In the genomic region with DNA sequence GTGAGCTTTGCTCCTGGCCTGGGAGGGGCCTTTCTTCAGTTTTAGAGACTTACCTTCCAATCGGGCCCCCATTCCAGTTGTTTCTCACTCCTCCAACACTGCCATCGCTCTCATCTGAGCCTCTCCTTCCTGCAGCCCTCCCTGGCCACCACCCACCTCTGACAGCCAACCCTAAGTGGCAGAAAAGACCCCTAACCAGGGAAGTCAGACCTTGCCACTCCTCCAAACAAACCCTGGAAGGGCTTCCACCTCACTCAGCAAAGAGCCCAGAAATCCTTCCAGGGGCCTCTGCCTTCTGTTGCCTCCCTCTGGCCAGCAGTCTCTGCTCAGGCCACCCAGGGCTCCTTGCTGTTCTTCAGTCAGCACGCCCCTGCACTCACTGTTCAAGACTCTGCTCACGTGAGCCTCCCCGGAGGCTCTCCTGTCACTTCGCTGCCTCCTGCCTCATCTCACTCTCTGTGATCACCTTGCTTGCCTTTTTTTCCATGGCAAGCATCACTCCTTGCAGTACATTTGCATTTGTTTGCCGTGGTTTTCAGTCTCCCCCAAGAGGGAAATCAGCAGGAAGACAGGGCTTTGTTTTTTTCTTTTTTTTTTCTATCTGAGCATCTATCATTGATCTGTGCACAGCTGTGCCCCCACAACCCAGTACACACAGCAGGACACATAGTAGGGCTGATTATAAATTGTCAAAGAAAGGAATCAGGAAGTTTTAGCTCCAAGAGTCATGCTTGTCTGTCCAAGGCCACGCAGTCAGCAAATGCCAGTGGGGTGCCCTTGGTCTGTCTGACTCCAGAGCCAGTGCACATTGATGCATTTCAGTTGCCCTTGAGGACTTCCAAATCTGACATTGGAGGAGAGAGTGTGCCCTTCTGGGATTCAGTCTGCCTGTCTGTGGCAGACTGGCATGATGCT, we compare ENCODE assay signal across 20 cellular contexts.
DNase-seq lines count a peak whose midpoint lies in the region; ATAC-seq, FAIRE-seq and TF ChIP-seq lines count a peak whose summit lies in the region.
"Had no signal": no experiment of that assay in that cellular context is flagged by ENCODE, and none has a peak within 500 bp of the region (broad histone marks: within the 10 kb centered on the region; RNA-seq: fewer than 3 reads in every experiment).

No MANE protein-coding gene starts in this region.

- no peaks in the 10 kb centered on the region for H3F3A ChIP-seq in neural progenitor cell (ENCODE audit: low read depth)

- BruUV-seq in K562 (replicated peaks; lab: Mats Ljungman, UMichigan) = no TSS peak

- TF ChIP-seq POLR2A in K562 (conservative IDR thresholded peaks at IDR 0.05) = no peak

- H3K79me2 ChIP-seq in K562 (ENCODE audit: control insufficient read depth, insufficient read depth, low read length) (no peaks in the 10 kb centered on the region), neural progenitor cell (ENCODE audit: low read depth) (no peaks in the 10 kb centered on the region)

- H2AFZ ChIP-seq in K562 (ENCODE audit: low read depth, low read length) (no peak overlapping the region), neural progenitor cell (replicated peaks) (no peak overlapping the region)

- H3K4me2 ChIP-seq in K562 (ENCODE audit: insufficient read depth, low read length) (no peak overlapping the region), neural progenitor cell (peak overlapping the region; percentile 1)

- WGBS in K562 (ENCODE audit: insufficient coverage, low coverage, missing lambda C conversion rate) = 0% methylated on average over 8 of the region's 8 CpGs

- DNase-seq in CD14-positive monocyte (ENCODE audit: low spot score) = peak; percentile 30
- DNase-seq in K562 (ENCODE audit: extremely low read depth in 1 of 4, low spot score in 3 of 4) = no peak
- peak; percentile 31 for DNase-seq in neural progenitor cell (ENCODE audit: low spot score)
- no peak for DNase-seq in SIG-M5 treated with dmso at 0.1 percent for 504 hours (lab: John Stamatoyannopoulos, UW; ENCODE audit: unreplicated experiment)
- DNase-seq: activated CD4-positive, alpha-beta T cell treated with anti-CD3 and anti-CD28 coated beads, Interleukin-2, amount 10 ng/mL, durations not matched to agents 7 days and 5 days; activated gamma-delta T cell; COR-L47; dermis blood vessel endothelial cell; foreskin melanocyte; GOT3; IMR-90; left colon; MG63; NCI-H1436; NCI-H226 had no signal

- no peaks in the 10 kb centered on the region for H3K9me1 ChIP-seq in K562 (ENCODE audit: control insufficient read depth, insufficient read depth, low read length)

- POLR2A ChIA-PET in K562 (lab: Yijun Ruan, JAX) = no interaction called here

- peak overlapping the region in 1 of 7 donors; percentile 22 for H3K27ac Mint-ChIP-seq in CD14-positive monocyte
- H3K27ac Mint-ChIP-seq in neural progenitor cell = peak overlapping the region; percentile 23
- H3K27ac Mint-ChIP-seq: activated CD4-positive, alpha-beta T cell treated with anti-CD3 and anti-CD28 coated beads, Interleukin-2, amount 10 ng/mL, durations not matched to agents 7 days and 5 days had no signal

- peaks cover 13% of the 10 kb centered on the region for H3K27me3 ChIP-seq in HUES48 (ENCODE audit: control insufficient read depth, insufficient read depth, low read length)
- H3K27me3 ChIP-seq in K562 (ENCODE audit: control insufficient read depth in 2 of 2, insufficient read depth in 2 of 2, low read length in 2 of 2) = peaks cover 9 to 53% of the 10 kb centered on the region in 2 experiments; a peak in 4 of 5 replicates
- H3K27me3 ChIP-seq in neural progenitor cell = peaks cover 78% of the 10 kb centered on the region
- H3K27me3 ChIP-seq: MG63 had no signal

- H3K9ac ChIP-seq in HUES48 (ENCODE audit: low read depth, low read length) (no peak overlapping the region), K562 (ENCODE audit: insufficient read depth in 1 of 2, low read depth in 2 of 2, low read length in 2 of 2) (no peak overlapping the region), neural progenitor cell (no peak overlapping the region)

- H3K4me1 Mint-ChIP-seq in CD14-positive monocyte (no peaks in the 10 kb centered on the region), neural progenitor cell (peaks cover 17% of the 10 kb centered on the region)
- H3K4me1 Mint-ChIP-seq: activated CD4-positive, alpha-beta T cell treated with anti-CD3 and anti-CD28 coated beads, Interleukin-2, amount 10 ng/mL, durations not matched to agents 7 days and 5 days had no signal

- CTCF ChIA-PET in K562 (lab: Yijun Ruan, JAX; ENCODE audit: low intra/inter-chr PET ratio) = no interaction called here

- in situ Hi-C loops in K562 (cut with MboI) = no loop called here

- FAIRE-seq in K562 (lab: Jason Lieb, UNC) = no peak
- FAIRE-seq: TTC549 had no signal

- H3K36me3 Mint-ChIP-seq in CD14-positive monocyte = no peaks in the 10 kb centered on the region
- no peaks in the 10 kb centered on the region for H3K36me3 Mint-ChIP-seq in neural progenitor cell

- H3K4me3 ChIP-seq in HUES48 (ENCODE audit: low read depth, low read length) (0 out of 2 replicates have a peak overlapping the region, but pooled peaks have one; percentile 1), K562 (no peak overlapping the region), neural progenitor cell (no peak overlapping the region)
- H3K4me3 ChIP-seq: MG63 had no signal

- TF ChIP-seq CTCF in CD14-positive monocyte (IDR thresholded peaks at IDR 0.05) (no peak), K562 (IDR thresholded peaks at IDR 0.05 in 2 of 3, conservative IDR thresholded peaks at IDR 0.05 in 1 of 3; ENCODE audit: insufficient read depth in 2 of 3, low read depth in 1 of 3, low read length in 3 of 3) (no peak), neural progenitor cell (IDR thresholded peaks at IDR 0.05) (no peak)

- TF ChIP-seq EP300 in K562 (IDR thresholded peaks at IDR 0.05; ENCODE audit: low read length) = no peak

- H4K20me1 ChIP-seq in K562 (replicated peaks; ENCODE audit: control insufficient read depth, insufficient read depth, low read length) (no peaks in the 10 kb centered on the region), neural progenitor cell (ENCODE audit: low read depth) (peaks cover 8% of the 10 kb centered on the region)

- ATAC-seq in K562 (peak; percentile 33; the same call in 1 of the 3 replicates), HG03342 (IDR thresholded peaks at IDR 0.05; ENCODE audit: unreplicated experiment) (no peak), HG03439 (IDR thresholded peaks at IDR 0.05; ENCODE audit: unreplicated experiment) (no peak)
- ATAC-seq: left colon, Right ventricle myocardium inferior had no signal

- TF ChIP-seq RAD21 in K562 (CRISPR knock-in tag; conservative IDR thresholded peaks at IDR 0.05 in 1 of 2, IDR thresholded peaks at IDR 0.05 in 1 of 2) = no peak

- intact Hi-C loops in CD14-positive monocyte (cut with micrococcal nuclease) = no loop called here
- intact Hi-C loops in K562 (cut with micrococcal nuclease) = no loop called here

- H3K36me3 ChIP-seq in HUES48 (ENCODE audit: control insufficient read depth, insufficient read depth, low read length) (no peaks in the 10 kb centered on the region), K562 (ENCODE audit: control insufficient read depth, insufficient read depth, low read length) (no peaks in the 10 kb centered on the region), neural progenitor cell (no peaks in the 10 kb centered on the region)
- H3K36me3 ChIP-seq: MG63 had no signal

- H3K9me3 ChIP-seq in HUES48 (ENCODE audit: control insufficient read depth, insufficient read depth, low read length) (no peaks in the 10 kb centered on the region), K562 (replicated peaks; ENCODE audit: control insufficient read depth, insufficient read depth, low read depth, low read length) (no peaks in the 10 kb centered on the region), neural progenitor cell (ENCODE audit: low read depth) (no peaks in the 10 kb centered on the region)
- H3K9me3 ChIP-seq: MG63 had no signal

- H3K27ac ChIP-seq in HUES48 (ENCODE audit: low read depth, low read length) (no peak overlapping the region), K562 (ENCODE audit: extremely low read depth, low read depth, low read length) (no peak overlapping the region), neural progenitor cell (no peak overlapping the region)

- H3K27me3 Mint-ChIP-seq in CD14-positive monocyte (ENCODE audit: low read depth in 3 of 3) (peaks cover 7 to 14% (median 8%) of the 10 kb centered on the region in 3 donors), neural progenitor cell (ENCODE audit: insufficient read depth, low read depth) (peaks cover 13% of the 10 kb centered on the region)

- H3K9me3 Mint-ChIP-seq in CD14-positive monocyte = peaks cover 0 to 2% (median 0%) of the 10 kb centered on the region in 7 donors
- no peaks in the 10 kb centered on the region for H3K9me3 Mint-ChIP-seq in neural progenitor cell
- H3K9me3 Mint-ChIP-seq: activated CD4-positive, alpha-beta T cell treated with anti-CD3 and anti-CD28 coated beads, Interleukin-2, amount 10 ng/mL, durations not matched to agents 7 days and 5 days had no signal

- H3K4me3 Mint-ChIP-seq in CD14-positive monocyte (no peak overlapping the region), neural progenitor cell (no peak overlapping the region)
- H3K4me3 Mint-ChIP-seq: activated CD4-positive, alpha-beta T cell treated with anti-CD3 and anti-CD28 coated beads, Interleukin-2, amount 10 ng/mL, durations not matched to agents 7 days and 5 days had no signal

- H3K4me1 ChIP-seq in HUES48 (ENCODE audit: control insufficient read depth, insufficient read depth, low read length) (peaks cover 25% of the 10 kb centered on the region), K562 (replicated peaks in 1 of 2; ENCODE audit: control insufficient read depth in 2 of 2, insufficient read depth in 2 of 2, low read length in 2 of 2) (no peaks in the 10 kb centered on the region), neural progenitor cell (peaks cover 18% of the 10 kb centered on the region)

TF ChIP-seq in K562, 482 proteins besides CTCF, POLR2A, EP300 and RAD21:
- TF ChIP-seq ZNF175 (CRISPR knock-in tag; IDR thresholded peaks at IDR 0.05; ENCODE audit: low read depth) = no peak
- TF ChIP-seq BHLHE40 (IDR thresholded peaks at IDR 0.05; ENCODE audit: low read length) = peak; percentile 38; the same call in 1 of the 2 replicates
- no peak for TF ChIP-seq GTF2F1 (IDR thresholded peaks at IDR 0.05; ENCODE audit: low read depth, low read length)

Comparison
In these comparisons a context has a peak if more than half of its experiments do, and no peak if none do; other contexts are left out.
1. DNase-seq: peak in CD14-positive monocyte (single experiment) and neural progenitor cell (single experiment); none in K562 (0 of 4) and SIG-M5 treated with dmso at 0.1 percent for 504 hours (single experiment).